1 cellular context compared by ENCODE assay signal in the genomic region with DNA sequence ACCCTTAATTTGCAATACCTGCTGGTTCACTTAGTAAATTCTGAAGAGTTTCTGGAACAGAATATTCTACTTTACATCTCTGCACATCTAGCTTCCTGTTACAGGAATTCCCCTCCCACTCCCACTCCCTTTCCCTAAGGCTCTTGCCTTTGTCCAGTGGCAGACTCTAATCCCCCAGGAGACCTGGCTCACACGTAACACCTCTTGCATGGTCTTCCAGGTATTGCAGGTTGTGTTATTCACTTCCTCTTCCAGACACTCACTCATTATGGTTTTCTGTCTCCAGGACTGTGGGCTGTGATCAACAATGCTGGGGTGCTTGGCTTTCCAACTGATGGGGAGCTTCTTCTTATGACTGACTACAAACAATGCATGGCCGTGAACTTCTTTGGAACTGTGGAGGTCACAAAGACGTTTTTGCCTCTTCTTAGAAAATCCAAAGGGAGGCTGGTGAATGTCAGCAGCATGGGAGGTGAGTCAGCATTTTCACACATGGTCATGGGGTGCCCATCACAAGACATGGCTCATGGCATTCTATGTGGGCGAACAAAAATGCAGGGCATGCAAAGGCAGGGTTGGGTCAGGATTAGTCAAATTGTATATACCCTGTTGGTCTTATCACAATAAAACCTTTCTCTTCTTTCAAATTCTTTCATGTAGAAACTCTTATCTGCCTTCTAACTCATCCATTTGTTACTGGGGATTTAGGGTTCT.
TF ChIP-seq lines count a peak whose summit lies in the region.

No MANE protein-coding gene starts in this region.

TF ChIP-seq in HepG2, 621 proteins besides CTCF, POLR2A, EP300 and RAD21:
- TF ChIP-seq MAFF (IDR thresholded peaks at IDR 0.05; ENCODE audit: low read depth, low read length) (peak; percentile 41; the same call in 1 of the 2 replicates), NFE2L2 (IDR thresholded peaks at IDR 0.05; ENCODE audit: low read length) (peak; percentile 74), MAFK (conservative IDR thresholded peaks at IDR 0.05 in 1 of 2, IDR thresholded peaks at IDR 0.05 in 1 of 2; ENCODE audit: low read length in 2 of 2) (peak; percentile 59 to 72; a peak in 3 of 4 replicates)
- TF ChIP-seq, protein P1, sequence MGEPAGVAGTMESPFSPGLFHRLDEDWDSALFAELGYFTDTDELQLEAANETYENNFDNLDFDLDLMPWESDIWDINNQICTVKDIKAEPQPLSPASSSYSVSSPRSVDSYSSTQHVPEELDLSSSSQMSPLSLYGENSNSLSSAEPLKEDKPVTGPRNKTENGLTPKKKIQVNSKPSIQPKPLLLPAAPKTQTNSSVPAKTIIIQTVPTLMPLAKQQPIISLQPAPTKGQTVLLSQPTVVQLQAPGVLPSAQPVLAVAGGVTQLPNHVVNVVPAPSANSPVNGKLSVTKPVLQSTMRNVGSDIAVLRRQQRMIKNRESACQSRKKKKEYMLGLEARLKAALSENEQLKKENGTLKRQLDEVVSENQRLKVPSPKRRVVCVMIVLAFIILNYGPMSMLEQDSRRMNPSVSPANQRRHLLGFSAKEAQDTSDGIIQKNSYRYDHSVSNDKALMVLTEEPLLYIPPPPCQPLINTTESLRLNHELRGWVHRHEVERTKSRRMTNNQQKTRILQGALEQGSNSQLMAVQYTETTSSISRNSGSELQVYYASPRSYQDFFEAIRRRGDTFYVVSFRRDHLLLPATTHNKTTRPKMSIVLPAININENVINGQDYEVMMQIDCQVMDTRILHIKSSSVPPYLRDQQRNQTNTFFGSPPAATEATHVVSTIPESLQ (CRISPR knock-in tag; conservative IDR thresholded peaks at IDR 0.05): no peak
